ENCODE assay signal across 1 cellular context in genomic region chr19:3618811-3619630, GRCh38.
TF ChIP-seq lines count a peak whose summit lies in the region.

No MANE protein-coding gene starts in this region.

TF ChIP-seq in GM12878, 131 proteins besides CTCF, POLR2A, EP300 and RAD21:
- TF ChIP-seq NFIC (IDR thresholded peaks at IDR 0.05; ENCODE audit: low read depth, low read length), result no peak
- no peak for TF ChIP-seq CHD1 (IDR thresholded peaks at IDR 0.05; ENCODE audit: low read depth, low read length)
- no peak for TF ChIP-seq EGR1 (IDR thresholded peaks at IDR 0.05; ENCODE audit: borderline replicate concordance in 1 of 2, low read depth in 2 of 2, low read length in 2 of 2)
- no peak for TF ChIP-seq ZZZ3 (IDR thresholded peaks at IDR 0.05; ENCODE audit: control insufficient read depth, insufficient read length, low read depth)
- 0 out of 2 replicates have a peak, but pooled peaks have one; percentile 3 for TF ChIP-seq RB1 (IDR thresholded peaks at IDR 0.05; ENCODE audit: borderline replicate concordance)
